In the genomic region with DNA sequence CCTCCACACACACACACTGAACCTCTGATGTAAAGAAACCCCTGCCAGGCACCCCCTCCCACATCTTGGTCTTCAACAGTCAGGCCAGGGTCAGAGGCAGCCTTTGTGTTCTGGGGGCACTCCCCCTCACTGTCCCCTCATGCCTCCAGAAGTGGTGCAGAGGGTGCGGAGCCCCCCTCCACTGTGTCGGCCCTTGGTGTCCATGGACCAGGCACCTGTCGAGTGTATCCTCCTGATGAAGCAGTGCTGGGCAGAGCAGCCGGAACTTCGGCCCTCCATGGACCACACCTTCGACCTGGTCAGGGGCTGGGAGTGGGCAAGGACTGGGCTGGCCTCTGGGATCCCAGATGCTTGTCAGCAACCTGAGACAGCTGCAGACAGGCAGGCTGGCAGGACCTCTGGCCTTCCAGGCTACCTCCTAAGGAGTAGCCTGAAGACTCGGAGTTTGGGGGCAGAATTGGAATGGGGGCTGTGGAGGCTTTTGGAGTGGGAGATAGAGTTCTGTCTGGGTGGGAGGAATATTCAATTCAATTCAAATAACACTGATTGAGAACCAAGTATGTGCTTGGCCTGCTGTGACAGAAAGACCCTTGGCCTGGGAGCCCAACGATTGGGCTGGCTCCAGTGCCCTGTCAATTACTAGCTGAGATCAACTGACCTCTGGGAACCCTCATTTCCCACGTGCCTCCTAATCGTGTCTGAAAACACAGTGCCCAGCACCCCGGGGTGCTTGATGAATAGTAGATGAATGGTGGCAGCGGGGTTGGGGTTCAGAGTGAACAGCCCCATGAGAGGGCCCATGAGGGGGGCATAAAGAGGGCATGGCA, we compare ENCODE assay signal across 26 cellular contexts. TPM values are rescaled to one million over a fixed set of nuclear protein-coding genes. Genes with fewer than 3 reads are reported as not detected.
A peak's percentile ranks its signal among the peaks of the same experiment; 100 is the strongest.
DNase-seq lines count a peak whose midpoint lies in the region; ATAC-seq, FAIRE-seq and TF ChIP-seq lines count a peak whose summit lies in the region.
"Had no signal": no experiment of that assay in that cellular context is flagged by ENCODE, and none has a peak within 500 bp of the region (broad histone marks: within the 10 kb centered on the region; RNA-seq: fewer than 3 reads in every experiment).

No MANE protein-coding gene starts in this region.

- ATAC-seq in CD4-positive, alpha-beta T cell (ENCODE audit: poor library complexity) = no peak
- ATAC-seq in left lobe of liver (no peak), upper lobe of right lung (no peak), GM19328 (IDR thresholded peaks at IDR 0.05; ENCODE audit: unreplicated experiment) (no peak)

- no peak overlapping the region for H3K27ac ChIP-seq in CD4-positive, alpha-beta T cell (ENCODE audit: low read depth, low read length)
- H3K27ac ChIP-seq in upper lobe of right lung = no peak overlapping the region
- no peak overlapping the region for H3K27ac ChIP-seq in effector memory CD4-positive, alpha-beta T cell (ENCODE audit: insufficient read depth, low read length, poor library complexity, severe bottlenecking)
- H3K27ac ChIP-seq: KMS-11, SK-N-MC had no signal

- TF ChIP-seq CTCF in CD4-positive, alpha-beta T cell (IDR thresholded peaks at IDR 0.05) = no peak
- no peak for TF ChIP-seq CTCF in upper lobe of right lung (IDR thresholded peaks at IDR 0.05)

- H3K4me1 Mint-ChIP-seq in CD4-positive, alpha-beta T cell (ENCODE audit: low read depth) = peaks cover 6% of the 10 kb centered on the region

- no peak overlapping the region for H3K27ac Mint-ChIP-seq in CD4-positive, alpha-beta T cell
- H3K27ac Mint-ChIP-seq: IgD-negative memory B cell had no signal

- DNase-seq in CD4-positive, alpha-beta T cell = peak in 1 of 10 experiments; percentile 22
- DNase-seq in left lobe of liver (ENCODE audit: low spot score) = peak; percentile 42
- DNase-seq in posterior vena cava (ENCODE audit: low spot score) = peak; percentile 61
- DNase-seq in upper lobe of right lung = peak; percentile 48
- DNase-seq in effector memory CD4-positive, alpha-beta T cell = no peak
- no peak for DNase-seq in GM19239 (ENCODE audit: insufficient read length, low spot score)
- DNase-seq: GOT3, HCEC 1CT, NCI-H1092, NCI-H1417 treated with DMSO at 0.1 percent for 48 hours, NCI-H187, NCI-H2081 treated with DMSO at 0.1 percent for 48 hours, NCI-H2171, NCI-H345, NCI-H510A treated with DMSO at 0.1 percent for 48 hours, SIG-M5 had no signal

- no peaks in the 10 kb centered on the region for H3K36me3 ChIP-seq in upper lobe of right lung
- H3K36me3 ChIP-seq in effector memory CD4-positive, alpha-beta T cell (ENCODE audit: control insufficient read depth, insufficient read depth, low read length) = no peaks in the 10 kb centered on the region

- POLR2A ChIA-PET in CD4-positive, alpha-beta T cell (lab: Charles Lee) = no interaction called here

- H3K9me3 ChIP-seq in CD4-positive, alpha-beta T cell (ENCODE audit: control insufficient read depth, low read length) = no peaks in the 10 kb centered on the region
- H3K9me3 ChIP-seq in upper lobe of right lung = no peaks in the 10 kb centered on the region
- H3K9me3 ChIP-seq in effector memory CD4-positive, alpha-beta T cell (ENCODE audit: control insufficient read depth, low read length) = no peaks in the 10 kb centered on the region

- FAIRE-seq in GM19239 (lab: Jason Lieb, UNC) = no peak
- FAIRE-seq: D721Med, GM18507, RCC 7860 had no signal

- CTCF ChIA-PET in CD4-positive, alpha-beta T cell (lab: Charles Lee) = no interaction called here

- peaks cover 22% of the 10 kb centered on the region for H3K4me1 ChIP-seq in upper lobe of right lung
- H3K4me1 ChIP-seq in effector memory CD4-positive, alpha-beta T cell (ENCODE audit: control insufficient read depth, insufficient read depth, low read length, poor library complexity, severe bottlenecking) = peaks cover 12% of the 10 kb centered on the region

- intact Hi-C loops in CD4-positive, alpha-beta T cell (cut with DNase I, micrococcal nuclease) = no loop called here
- intact Hi-C loops in posterior vena cava (cut with DNase I) (no loop called here), upper lobe of right lung (cut with DNase I) (no loop called here)

- no peaks in the 10 kb centered on the region for H3K9me3 Mint-ChIP-seq in CD4-positive, alpha-beta T cell
- H3K9me3 Mint-ChIP-seq: IgD-negative memory B cell had no signal

- H3K4me3 ChIP-seq in upper lobe of right lung = no peak overlapping the region
- H3K4me3 ChIP-seq in effector memory CD4-positive, alpha-beta T cell (ENCODE audit: insufficient read depth, low read depth, low read length, poor library complexity, severe bottlenecking) = no peak overlapping the region
- H3K4me3 ChIP-seq: SK-N-MC had no signal

- H3K27me3 Mint-ChIP-seq in CD4-positive, alpha-beta T cell = peaks cover 35% of the 10 kb centered on the region

- H3K4me3 Mint-ChIP-seq in CD4-positive, alpha-beta T cell = peak overlapping the region; percentile 48

- no peaks in the 10 kb centered on the region for H3K36me3 Mint-ChIP-seq in CD4-positive, alpha-beta T cell (ENCODE audit: low read depth)
- H3K36me3 Mint-ChIP-seq: IgD-negative memory B cell had no signal

- no peaks in the 10 kb centered on the region for H3K27me3 ChIP-seq in CD4-positive, alpha-beta T cell (ENCODE audit: control insufficient read depth, insufficient read depth, low read length)
- H3K27me3 ChIP-seq in upper lobe of right lung = peaks cover 13% of the 10 kb centered on the region
- no peaks in the 10 kb centered on the region for H3K27me3 ChIP-seq in effector memory CD4-positive, alpha-beta T cell (replicated peaks; ENCODE audit: control insufficient read depth, insufficient read depth, low read length, poor library complexity, severe bottlenecking)

RNA-seq across cellular contexts. Expression of a gene that starts 11.5 kb away (rescaled TPM):
- total RNA-seq in CD4-positive, alpha-beta T cell = under 1 TPM in 1 of 2 experiments, not detected in 1; 0.06 TPM
- total RNA-seq in left lobe of liver = 0.05 TPM
- not detected for total RNA-seq in posterior vena cava
- total RNA-seq in upper lobe of right lung = 2.6 TPM
- total RNA-seq: A673, G401 had no signal

RNA-seq across cellular contexts. Expression of a gene that starts 24.9 kb away (rescaled TPM):
- not detected for total RNA-seq in CD4-positive, alpha-beta T cell
- total RNA-seq in left lobe of liver = 0.35 TPM
- total RNA-seq in posterior vena cava = 1 to 10 TPM in 1 of 2 donors, under 1 TPM in 1; 0.48 to 3.3 TPM
- total RNA-seq in upper lobe of right lung = 80.2 TPM
- total RNA-seq: Daoy, G401 had no signal

Comparison
In these comparisons a context has a peak if more than half of its experiments do, and no peak if none do; other contexts are left out.
1. DNase-seq: peak in left lobe of liver (single experiment), posterior vena cava (single experiment) and upper lobe of right lung (single experiment); none in effector memory CD4-positive, alpha-beta T cell (0 of 3) and GM19239 (single experiment).
2. RNA of a gene that starts 24.9 kb away (total RNA-seq): 80.2 TPM in upper lobe of right lung (single experiment); 0.48 to 3.3 TPM in posterior vena cava, 0.35 TPM in left lobe of liver (single experiment) and not detected in CD4-positive, alpha-beta T cell; every median in the first group is over 10 times any median in the second.